Comparison of ENCODE assay signal across 35 cellular contexts in the genomic region with DNA sequence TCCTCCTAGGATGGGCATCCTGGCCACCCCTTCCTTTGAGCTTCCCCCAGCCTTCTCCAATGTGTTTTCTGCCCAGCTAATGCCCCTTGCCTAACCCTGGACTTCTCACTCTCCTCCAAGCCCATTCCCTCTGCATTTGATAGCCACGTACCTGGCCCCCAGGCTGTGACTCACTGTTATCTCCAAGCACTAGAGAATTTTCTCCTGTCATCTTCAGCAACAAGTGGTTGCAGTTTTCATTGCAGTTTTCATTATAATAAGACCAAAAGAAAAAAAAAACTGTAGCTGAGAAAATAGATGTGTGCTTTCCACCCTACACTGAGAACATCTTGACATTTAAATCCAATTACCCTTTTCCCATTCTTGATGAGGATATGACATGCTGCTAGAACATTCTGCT.
"Had no signal": no experiment of that assay in that cellular context is flagged by ENCODE, and none has a peak within 500 bp of the region (broad histone marks: within the 10 kb centered on the region; RNA-seq: fewer than 3 reads in every experiment).

No MANE protein-coding gene starts in this region.

- H3K4me1 Mint-ChIP-seq: activated B cell treated with CpG ODN at 0.5 μM for 24 hours; activated CD4-positive, alpha-beta T cell treated with anti-CD3 and anti-CD28 coated beads, Interleukin-2, amount 10 ng/mL, durations not matched to agents 24 days and 14 days; activated naive CD8-positive, alpha-beta T cell treated with anti-CD3 and anti-CD28 coated beads for 36 hours; activated T-helper 17 cell treated with anti-CD3 and anti-CD28 coated beads, Interleukin-2, amount 50 U/mL, for 72 hours had no signal

- H3K36me3 Mint-ChIP-seq: activated CD4-positive, alpha-beta memory T cell treated with anti-CD3 and anti-CD28 coated beads for 36 hours; activated naive CD4-positive, alpha-beta T cell treated with anti-CD3 and anti-CD28 coated beads, Interleukin-2, amount 50 U/mL, for 72 hours; activated naive CD8-positive, alpha-beta T cell treated with anti-CD3 and anti-CD28 coated beads for 36 hours; brain had no signal

- H3K27ac ChIP-seq: adrenal gland, ascending aorta, cardiac muscle cell, VCaP had no signal

- H3K27me3 Mint-ChIP-seq: activated CD4-positive, alpha-beta T cell treated with anti-CD3 and anti-CD28 coated beads, Interleukin-2, amount 10 ng/mL, durations not matched to agents 24 days and 14 days had no signal

- H3K27me3 ChIP-seq: adrenal gland, ascending aorta, cardiac muscle cell had no signal

- H3K36me3 ChIP-seq: adrenal gland, ascending aorta, cardiac muscle cell had no signal

- H3K4me3 Mint-ChIP-seq: activated B cell treated with CpG ODN at 0.5 μM for 24 hours; activated CD4-positive, alpha-beta memory T cell treated with anti-CD3 and anti-CD28 coated beads for 36 hours; activated CD4-positive, alpha-beta T cell treated with anti-CD3 and anti-CD28 coated beads, Interleukin-2, amount 10 ng/mL, durations not matched to agents 24 days and 14 days; activated naive CD4-positive, alpha-beta T cell treated with anti-CD3 and anti-CD28 coated beads for 36 hours; activated naive CD8-positive, alpha-beta T cell treated with anti-CD3 and anti-CD28 coated beads for 36 hours; activated T-cell treated with anti-CD3 and anti-CD28 coated beads, Interleukin-2, amount 50 U/mL, for 4 hours; activated T-cell treated with anti-CD3 and anti-CD28 coated beads, Interleukin-2, amount 50 U/mL, for 72 hours; activated T-helper 1 cell treated with anti-CD3 and anti-CD28 coated beads, Interleukin-12 subunit alpha, Interleukin-12 subunit beta, Interleukin-2, Interleukin-4 antibody, amounts not matched to agents 30 ng/mL and 10 ng/mL and 1 ng/mL, durations not matched to agents 14 hours and 24 hours and 36 hours; activated T-helper 17 cell treated with anti-CD3 and anti-CD28 coated beads, Interleukin-2, amount 50 U/mL, for 72 hours; brain; T-helper 1 cell treated with Interleukin-12 subunit alpha and Interleukin-12 subunit beta and Interleukin-4 antibody, amounts not matched to agents 30 μg/mL and 1 μg/mL, for 36 hours; T-helper 2 cell treated with Interferon-gamma antibody and Interleukin-4, amounts not matched to agents 5 μg/mL and 100 μg/mL, for 36 hours had no signal

- H3K4me1 ChIP-seq: adrenal gland, ascending aorta had no signal

- ATAC-seq: activated naive CD4-positive, alpha-beta T cell treated with anti-CD3 and anti-CD28 coated beads, Interleukin-2, amount 50 U/mL, for 72 hours; activated T-cell treated with anti-CD3 and anti-CD28 coated beads, Interleukin-2, amount 50 U/mL, for 4 hours; activated T-cell treated with anti-CD3 and anti-CD28 coated beads, Interleukin-2, amount 50 U/mL, for 72 hours; activated T-helper 17 cell treated with anti-CD3 and anti-CD28 coated beads, Interleukin-2, amount 50 U/mL, for 72 hours had no signal

- H3K9me3 ChIP-seq: adrenal gland, ascending aorta had no signal

- H3K4me3 ChIP-seq: adrenal gland, ascending aorta, cardiac muscle cell had no signal

- H3K9me3 Mint-ChIP-seq: activated CD4-positive, alpha-beta T cell treated with anti-CD3 and anti-CD28 coated beads, Interleukin-2, amount 10 ng/mL, durations not matched to agents 24 days and 14 days; activated T-helper 1 cell treated with anti-CD3 and anti-CD28 coated beads, Interleukin-12 subunit alpha, Interleukin-12 subunit beta, Interleukin-2, Interleukin-4 antibody, amounts not matched to agents 30 ng/mL and 10 ng/mL and 1 ng/mL, durations not matched to agents 14 hours and 24 hours and 36 hours; activated T-helper 17 cell treated with anti-CD3 and anti-CD28 coated beads, Interleukin-2, amount 50 U/mL, for 72 hours; T-helper 1 cell treated with Interleukin-12 subunit alpha and Interleukin-12 subunit beta and Interleukin-4 antibody, amounts not matched to agents 30 μg/mL and 1 μg/mL, for 36 hours; T-helper 2 cell treated with Interferon-gamma antibody and Interleukin-4, amounts not matched to agents 5 μg/mL and 100 μg/mL, for 36 hours had no signal

- DNase-seq: activated B cell treated with CpG ODN at 0.5 μM for 24 hours; activated CD4-positive, alpha-beta memory T cell treated with anti-CD3 and anti-CD28 coated beads for 36 hours; activated CD4-positive, alpha-beta T cell treated with anti-CD3 and anti-CD28 coated beads for 4 hours; activated CD4-positive, alpha-beta T cell treated with anti-CD3 and anti-CD28 coated beads, Interleukin-2, amount 10 ng/mL, durations not matched to agents 24 days and 14 days; activated CD4-positive, alpha-beta T cell treated with anti-CD3 and anti-CD28 coated beads, Interleukin-2, amount 50 U/mL, for 1 hour; activated CD4-positive, alpha-beta T cell treated with anti-CD3 and anti-CD28 coated beads, Interleukin-2, amount 50 U/mL, for 4 hours; activated CD4-positive, CD25-positive, alpha-beta regulatory T cell treated with anti-CD3 and anti-CD28 coated beads, Interleukin-2, amount 50 U/mL, for 72 hours; activated CD8-positive, alpha-beta memory T cell treated with anti-CD3 and anti-CD28 coated beads, Interleukin-2, amount 50 U/mL, for 4 hours; activated effector memory CD4-positive, alpha-beta T cell treated with anti-CD3 and anti-CD28 coated beads, Interleukin-2, amount 50 U/mL, for 16 hours; activated gamma-delta T cell treated with Interleukin-2 at 50 U/mL for 16 hours; activated naive CD4-positive, alpha-beta T cell; activated naive CD4-positive, alpha-beta T cell treated with anti-CD3 and anti-CD28 coated beads for 36 hours; activated naive CD4-positive, alpha-beta T cell treated with anti-CD3 and anti-CD28 coated beads, Interleukin-2, amount 50 U/mL, for 16 hours; activated naive CD8-positive, alpha-beta T cell treated with anti-CD3 and anti-CD28 coated beads for 36 hours; activated T-cell treated with anti-CD3 and anti-CD28 coated beads for 4 hours; activated T-cell treated with anti-CD3 and anti-CD28 coated beads, Interleukin-2, amount 50 U/mL, for 1 hour; activated T-cell treated with anti-CD3 and anti-CD28 coated beads, Interleukin-2, amount 50 U/mL, for 4 hours; activated T-cell treated with anti-CD3 and anti-CD28 coated beads, Interleukin-2, amount 50 U/mL, for 72 hours; adrenal gland; amniotic stem cell; central memory CD4-positive, alpha-beta T cell; T-helper 1 cell; T-helper 2 cell; T-helper 9 cell had no signal

- H3K27ac Mint-ChIP-seq: activated B cell treated with CpG ODN at 0.5 μM for 24 hours; activated CD4-positive, alpha-beta memory T cell treated with anti-CD3 and anti-CD28 coated beads for 36 hours; activated CD4-positive, alpha-beta T cell treated with anti-CD3 and anti-CD28 coated beads, Interleukin-2, amount 10 ng/mL, durations not matched to agents 24 days and 14 days; activated naive CD4-positive, alpha-beta T cell treated with anti-CD3 and anti-CD28 coated beads for 36 hours; activated naive CD4-positive, alpha-beta T cell treated with anti-CD3 and anti-CD28 coated beads, Interleukin-2, amount 50 U/mL, for 72 hours; activated naive CD8-positive, alpha-beta T cell treated with anti-CD3 and anti-CD28 coated beads for 36 hours; activated T-cell treated with anti-CD3 and anti-CD28 coated beads, Interleukin-2, amount 50 U/mL, for 72 hours; activated T-helper 1 cell treated with anti-CD3 and anti-CD28 coated beads, Interleukin-12 subunit alpha, Interleukin-12 subunit beta, Interleukin-2, Interleukin-4 antibody, amounts not matched to agents 30 ng/mL and 10 ng/mL and 1 ng/mL, durations not matched to agents 14 hours and 24 hours and 36 hours; activated T-helper 17 cell treated with anti-CD3 and anti-CD28 coated beads, Interleukin-2, amount 50 U/mL, for 72 hours; T-helper 1 cell treated with Interleukin-12 subunit alpha and Interleukin-12 subunit beta and Interleukin-4 antibody, amounts not matched to agents 30 μg/mL and 1 μg/mL, for 36 hours; T-helper 2 cell treated with Interferon-gamma antibody and Interleukin-4, amounts not matched to agents 5 μg/mL and 100 μg/mL, for 36 hours had no signal

- FAIRE-seq: bronchial epithelial cell, TTC549 had no signal
